Comparison of ENCODE assay signal across 2 cellular contexts in genomic region chr3:170909129-170909903, GRCh38.
TF ChIP-seq lines count a peak whose summit lies in the region.

No MANE protein-coding gene starts in this region.

TF ChIP-seq in A549, 52 proteins besides CTCF, POLR2A, EP300 and RAD21 (continued from another document):
- TF ChIP-seq GATA3 (IDR thresholded peaks at IDR 0.05; ENCODE audit: borderline replicate concordance) (peak; percentile 59; the same call in 1 of the 2 replicates), JUN (IDR thresholded peaks at IDR 0.05) (peak in 1 of 2 experiments; percentile 45; a peak in 2 of 5 replicates), NPAS2 (CRISPR knock-in tag; IDR thresholded peaks at IDR 0.05; ENCODE audit: borderline replicate concordance) (no peak), FOXS1 (CRISPR knock-in tag; IDR thresholded peaks at IDR 0.05) (no peak), FOSL2 (IDR thresholded peaks at IDR 0.05) (peak; percentile 47), FOSL2 (CRISPR knock-in tag; IDR thresholded peaks at IDR 0.05) (peak; percentile 83), HES2 (IDR thresholded peaks at IDR 0.05) (peak; percentile 84), E2F6 (IDR thresholded peaks at IDR 0.05; ENCODE audit: borderline replicate concordance, low read depth) (no peak), CEBPB (IDR thresholded peaks at IDR 0.05) (peak; percentile 91 to 93), REST (IDR thresholded peaks at IDR 0.05) (no peak), JUNB (IDR thresholded peaks at IDR 0.05) (peak; percentile 63), NFE2L2 (conservative IDR thresholded peaks at IDR 0.05; ENCODE audit: low read length) (peak; percentile 4; the same call in 1 of the 2 replicates)

TF ChIP-seq in GM12878, 131 proteins besides CTCF, POLR2A, EP300 and RAD21 (continued from another document):
- no peak for TF ChIP-seq CUX1 (IDR thresholded peaks at IDR 0.05; ENCODE audit: insufficient replicate concordance, low read depth, low read length)
- no peak for TF ChIP-seq CBFB (IDR thresholded peaks at IDR 0.05; ENCODE audit: low read depth)
- TF ChIP-seq JUNB (IDR thresholded peaks at IDR 0.05) = no peak
